ENCODE assay signal across 28 cellular contexts in genomic region chr17:53227101-53227500, GRCh38.
"Had no signal": no experiment of that assay in that cellular context is flagged by ENCODE, and none has a peak within 500 bp of the region (broad histone marks: within the 10 kb centered on the region; RNA-seq: fewer than 3 reads in every experiment).

No MANE protein-coding gene starts in this region.

- FAIRE-seq: urothelium cell line had no signal

- H3K4me3 Mint-ChIP-seq: immature natural killer cell; mesothelial cell of epicardium; naive B cell; natural killer cell; nephron progenitor cell; neural progenitor cell; stimulated activated effector memory CD8-positive, alpha-beta T cell treated with anti-CD3 and anti-CD28 coated beads, Interleukin-12 subunit alpha, Interleukin-12 subunit beta, amount 100 ng/mL, for 72 hours; stimulated activated naive CD8-positive, alpha-beta T cell treated with anti-CD3 and anti-CD28 coated beads, Interleukin-15, Interleukin-2, amounts not matched to agents 100 ng/mL and 50 ng/mL, for 24 hours had no signal

- DNase-seq: hypothalamus; immature natural killer cell; left ventricle myocardium inferior; mesendoderm; naive B cell; natural killer cell; nephron progenitor cell; ovary; retina; right cardiac atrium; spleen; stimulated activated CD4-positive, alpha-beta T cell treated with anti-CD3 and anti-CD28 coated beads, Interleukin-4, amount 100 ng/mL, for 24 hours; stimulated activated naive CD4-positive, alpha-beta T cell; tibial artery; trophoblast cell; upper lobe of right lung had no signal

- H3K9me3 ChIP-seq: neutrophil, ovary, prostate gland, suprapubic skin, thoracic aorta, tibial artery, upper lobe of right lung had no signal

- ATAC-seq: natural killer cell; right cardiac atrium; sciatic nerve; stimulated activated effector memory CD8-positive, alpha-beta T cell treated with anti-CD3 and anti-CD28 coated beads, Interleukin-12 subunit alpha, Interleukin-12 subunit beta, amount 100 ng/mL, for 72 hours; upper lobe of right lung had no signal

- H3K4me3 ChIP-seq: left ventricle myocardium inferior, lung, neural progenitor cell, ovary, prostate gland, skin epidermis, spleen, suprapubic skin, thoracic aorta, tibial artery, upper lobe of right lung had no signal

- H3K36me3 ChIP-seq: left ventricle myocardium inferior, neural progenitor cell, neutrophil, ovary, prostate gland, spleen, suprapubic skin, thoracic aorta, tibial artery, upper lobe of right lung had no signal

- H3K9me3 Mint-ChIP-seq: neural progenitor cell had no signal

- H3K4me1 Mint-ChIP-seq: immature natural killer cell; naive B cell; natural killer cell; nephron progenitor cell; neural progenitor cell; stimulated activated effector memory CD8-positive, alpha-beta T cell treated with anti-CD3 and anti-CD28 coated beads, Interleukin-12 subunit alpha, Interleukin-12 subunit beta, amount 100 ng/mL, for 72 hours had no signal

- H3K27me3 Mint-ChIP-seq: naive B cell; stimulated activated naive CD8-positive, alpha-beta T cell treated with anti-CD3 and anti-CD28 coated beads, Interleukin-15, Interleukin-2, amounts not matched to agents 100 ng/mL and 50 ng/mL, for 24 hours had no signal

- H3K27ac Mint-ChIP-seq: immature natural killer cell; mesothelial cell of epicardium; naive B cell; natural killer cell; nephron progenitor cell; neural progenitor cell; stimulated activated effector memory CD8-positive, alpha-beta T cell treated with anti-CD3 and anti-CD28 coated beads, Interleukin-12 subunit alpha, Interleukin-12 subunit beta, amount 100 ng/mL, for 72 hours; stimulated activated naive CD8-positive, alpha-beta T cell treated with anti-CD3 and anti-CD28 coated beads, Interleukin-15, Interleukin-2, amounts not matched to agents 100 ng/mL and 50 ng/mL, for 24 hours had no signal

- H3K4me1 ChIP-seq: left ventricle myocardium inferior, neural progenitor cell, prostate gland, spleen, suprapubic skin, tibial artery, upper lobe of right lung had no signal

- H3K9ac ChIP-seq: neural progenitor cell had no signal

- H3K27ac ChIP-seq: left ventricle myocardium inferior, neural progenitor cell, neutrophil, ovary, prostate gland, skin epidermis, spleen, suprapubic skin, thoracic aorta, tibial artery, upper lobe of right lung had no signal

- H3K36me3 Mint-ChIP-seq: naive B cell; neural progenitor cell; stimulated activated effector memory CD8-positive, alpha-beta T cell treated with anti-CD3 and anti-CD28 coated beads, Interleukin-12 subunit alpha, Interleukin-12 subunit beta, amount 100 ng/mL, for 72 hours had no signal
